In the genomic region with DNA sequence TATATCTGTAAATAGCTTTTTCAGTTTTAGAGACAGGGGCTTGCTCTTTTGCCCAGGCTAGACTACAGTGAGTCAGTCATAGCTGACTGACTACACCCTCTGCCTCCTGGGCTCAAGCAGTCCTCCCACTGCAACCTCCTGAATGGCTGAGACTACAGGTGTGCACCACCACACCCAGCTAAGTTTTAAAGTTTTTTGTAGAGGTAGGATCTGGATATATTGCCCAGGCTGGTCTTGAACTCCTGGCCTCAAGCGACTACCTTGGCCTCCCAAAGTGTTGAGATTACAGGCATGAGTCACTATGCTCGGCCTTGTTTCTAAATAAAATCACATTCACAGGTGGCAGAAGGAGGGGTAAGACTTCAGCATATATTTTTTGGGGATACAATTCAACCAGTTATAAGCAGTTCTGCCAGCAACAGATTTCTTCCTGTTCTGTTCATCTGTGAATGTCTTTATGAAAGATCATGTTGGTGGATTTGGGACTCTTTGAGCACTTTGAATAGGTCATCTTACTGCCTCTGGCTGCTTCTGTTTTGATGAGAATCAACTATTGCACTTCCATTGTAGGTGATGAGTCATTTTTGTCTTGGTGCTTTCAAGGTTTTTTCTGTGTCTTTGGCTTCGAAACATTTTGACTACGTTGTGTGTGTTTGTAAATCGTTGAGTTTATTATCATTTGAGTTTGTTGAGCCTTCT, we compare ENCODE assay signal across 8 cellular contexts.
A peak's percentile ranks its signal among the peaks of the same experiment; 100 is the strongest.
DNase-seq lines count a peak whose midpoint lies in the region; ATAC-seq and TF ChIP-seq lines count a peak whose summit lies in the region.

No MANE protein-coding gene starts in this region.

- CTCF ChIA-PET in HEK293 (lab: Yijun Ruan, JAX) = interaction anchor here (0.6 kb wide), 1 partner anchor 491 kb away, joined by 3 read pairs; no protein-coding TSS in a partner anchor

- H3K9me3 ChIP-seq in HEK293 (ENCODE audit: control insufficient read depth, insufficient read depth, low read depth, low read length) = no peaks in the 10 kb centered on the region

- TF ChIP-seq CTCF in HEK293 (tag by site-specific recombination; IDR thresholded peaks at IDR 0.05) = no peak

- H3K36me3 ChIP-seq in HEK293 (ENCODE audit: control insufficient read depth in 2 of 2, insufficient read depth in 1 of 2, low read length in 2 of 2) = peaks cover 0 to 3% of the 10 kb centered on the region in 2 experiments; a peak in 1 of 3 replicates

- no peak overlapping the region for H3K4me3 ChIP-seq in HEK293 (ENCODE audit: low read depth, low read length)

- ATAC-seq in activated CD4-positive, CD25-positive, alpha-beta regulatory T cell treated with anti-CD3 and anti-CD28 coated beads, Interleukin-2, amount 50 U/mL, for 24 hours = peak; percentile 56 to 67
- ATAC-seq in HG03565 (IDR thresholded peaks at IDR 0.05; ENCODE audit: unreplicated experiment) (peak; percentile 77), GM19324 (IDR thresholded peaks at IDR 0.05; ENCODE audit: low FRiP score, unreplicated experiment) (no peak)

- DNase-seq in activated CD4-positive, CD25-positive, alpha-beta regulatory T cell treated with anti-CD3 and anti-CD28 coated beads, Interleukin-2, amount 50 U/mL, for 72 hours = no peak
- peak; percentile 80 for DNase-seq in iris pigment epithelial cell (ENCODE audit: low read depth)
- no peak for DNase-seq in activated effector memory CD4-positive, alpha-beta T cell treated with anti-CD3 and anti-CD28 coated beads, Interleukin-2, amount 50 U/mL, for 16 hours
- DNase-seq in DMS53 (lab: John Stamatoyannopoulos, UW) = no peak

- POLR2A ChIA-PET in HEK293 (lab: Yijun Ruan, JAX) = no interaction called here

- no peaks in the 10 kb centered on the region for H3K4me1 ChIP-seq in HEK293 (ENCODE audit: control insufficient read depth, insufficient read depth, low read length)

- H3K27ac ChIP-seq in HEK293 (ENCODE audit: extremely low read depth, low read depth, low read length) = no peak overlapping the region

TF ChIP-seq in HEK293, 187 proteins besides CTCF, POLR2A, EP300 and RAD21:
- no peak for TF ChIP-seq ZNF629 (tag by site-specific recombination; IDR thresholded peaks at IDR 0.05)
- TF ChIP-seq, protein P1, sequence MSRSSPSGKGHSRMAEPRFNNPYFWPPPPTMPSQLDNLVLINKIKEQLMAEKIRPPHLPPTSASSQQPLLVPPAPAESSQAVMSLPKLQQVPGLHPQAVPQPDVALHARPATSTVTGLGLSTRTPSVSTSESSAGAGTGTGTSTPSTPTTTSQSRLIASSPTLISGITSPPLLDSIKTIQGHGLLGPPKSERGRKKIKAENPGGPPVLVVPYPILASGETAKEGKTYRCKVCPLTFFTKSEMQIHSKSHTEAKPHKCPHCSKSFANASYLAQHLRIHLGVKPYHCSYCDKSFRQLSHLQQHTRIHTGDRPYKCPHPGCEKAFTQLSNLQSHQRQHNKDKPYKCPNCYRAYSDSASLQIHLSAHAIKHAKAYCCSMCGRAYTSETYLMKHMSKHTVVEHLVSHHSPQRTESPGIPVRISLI (tag by site-specific recombination; IDR thresholded peaks at IDR 0.05) = 0 out of 2 replicates have a peak, but pooled peaks have one; percentile 17
- peak; percentile 68 for TF ChIP-seq ZBTB17 (tag by site-specific recombination; IDR thresholded peaks at IDR 0.05)
- TF ChIP-seq ZNF658 (tag by site-specific recombination; IDR thresholded peaks at IDR 0.05) = no peak
- TF ChIP-seq, protein P2, sequence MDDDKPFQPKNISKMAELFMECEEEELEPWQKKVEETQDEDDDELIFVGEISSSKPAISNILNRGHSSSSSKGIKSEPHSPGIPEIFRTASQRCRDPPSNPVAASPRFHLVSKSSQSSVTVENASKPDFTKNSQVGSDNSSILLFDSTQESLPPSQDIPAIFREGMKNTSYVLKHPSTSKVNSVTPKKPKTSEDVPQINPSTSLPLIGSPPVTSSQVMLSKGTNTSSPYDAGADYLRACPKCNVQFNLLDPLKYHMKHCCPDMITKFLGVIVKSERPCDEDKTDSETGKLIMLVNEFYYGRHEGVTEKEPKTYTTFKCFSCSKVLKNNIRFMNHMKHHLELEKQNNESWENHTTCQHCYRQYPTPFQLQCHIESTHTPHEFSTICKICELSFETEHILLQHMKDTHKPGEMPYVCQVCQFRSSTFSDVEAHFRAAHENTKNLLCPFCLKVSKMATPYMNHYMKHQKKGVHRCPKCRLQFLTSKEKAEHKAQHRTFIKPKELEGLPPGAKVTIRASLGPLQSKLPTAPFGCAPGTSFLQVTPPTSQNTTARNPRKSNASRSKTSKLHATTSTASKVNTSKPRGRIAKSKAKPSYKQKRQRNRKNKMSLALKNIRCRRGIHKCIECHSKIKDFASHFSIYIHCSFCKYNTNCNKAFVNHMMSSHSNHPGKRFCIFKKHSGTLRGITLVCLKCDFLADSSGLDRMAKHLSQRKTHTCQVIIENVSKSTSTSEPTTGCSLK (tag by site-specific recombination; IDR thresholded peaks at IDR 0.05) = no peak
- TF ChIP-seq ZNF121 (tag by site-specific recombination; IDR thresholded peaks at IDR 0.05) = 0 out of 2 replicates have a peak, but pooled peaks have one; percentile 32
- no peak for TF ChIP-seq SETDB1 (IDR thresholded peaks at IDR 0.05; ENCODE audit: insufficient read length, low read length)
- TF ChIP-seq, protein P3, sequence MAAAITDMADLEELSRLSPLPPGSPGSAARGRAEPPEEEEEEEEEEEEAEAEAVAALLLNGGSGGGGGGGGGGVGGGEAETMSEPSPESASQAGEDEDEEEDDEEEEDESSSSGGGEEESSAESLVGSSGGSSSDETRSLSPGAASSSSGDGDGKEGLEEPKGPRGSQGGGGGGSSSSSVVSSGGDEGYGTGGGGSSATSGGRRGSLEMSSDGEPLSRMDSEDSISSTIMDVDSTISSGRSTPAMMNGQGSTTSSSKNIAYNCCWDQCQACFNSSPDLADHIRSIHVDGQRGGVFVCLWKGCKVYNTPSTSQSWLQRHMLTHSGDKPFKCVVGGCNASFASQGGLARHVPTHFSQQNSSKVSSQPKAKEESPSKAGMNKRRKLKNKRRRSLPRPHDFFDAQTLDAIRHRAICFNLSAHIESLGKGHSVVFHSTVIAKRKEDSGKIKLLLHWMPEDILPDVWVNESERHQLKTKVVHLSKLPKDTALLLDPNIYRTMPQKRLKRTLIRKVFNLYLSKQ (tag by site-specific recombination; IDR thresholded peaks at IDR 0.05; ENCODE audit: borderline replicate concordance) = no peak
- no peak for TF ChIP-seq ZNF48 (tag by site-specific recombination; IDR thresholded peaks at IDR 0.05)
- TF ChIP-seq ZNF223 (tag by site-specific recombination; IDR thresholded peaks at IDR 0.05) = no peak
- TF ChIP-seq ZNF621 (tag by site-specific recombination; IDR thresholded peaks at IDR 0.05) = no peak
- TF ChIP-seq, protein P4, sequence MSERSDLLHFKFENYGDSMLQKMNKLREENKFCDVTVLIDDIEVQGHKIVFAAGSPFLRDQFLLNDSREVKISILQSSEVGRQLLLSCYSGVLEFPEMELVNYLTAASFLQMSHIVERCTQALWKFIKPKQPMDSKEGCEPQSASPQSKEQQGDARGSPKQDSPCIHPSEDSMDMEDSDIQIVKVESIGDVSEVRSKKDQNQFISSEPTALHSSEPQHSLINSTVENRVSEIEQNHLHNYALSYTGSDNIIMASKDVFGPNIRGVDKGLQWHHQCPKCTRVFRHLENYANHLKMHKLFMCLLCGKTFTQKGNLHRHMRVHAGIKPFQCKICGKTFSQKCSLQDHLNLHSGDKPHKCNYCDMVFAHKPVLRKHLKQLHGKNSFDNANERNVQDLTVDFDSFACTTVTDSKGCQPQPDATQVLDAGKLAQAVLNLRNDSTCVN (tag by site-specific recombination; optimal IDR thresholded peaks at IDR 0.05) = no peak
- no peak for TF ChIP-seq ZNF792 (tag by site-specific recombination; IDR thresholded peaks at IDR 0.05)
- TF ChIP-seq ZNF623 (tag by site-specific recombination; IDR thresholded peaks at IDR 0.05) = no peak
- no peak for TF ChIP-seq ZNF140 (tag by site-specific recombination; IDR thresholded peaks at IDR 0.05)
- TF ChIP-seq ZNF776 (tag by site-specific recombination; IDR thresholded peaks at IDR 0.05; ENCODE audit: borderline replicate concordance) = no peak
